19 cellular contexts compared by ENCODE assay signal in genomic region chr1:119962296-119962968, GRCh38.
DNase-seq lines count a peak whose midpoint lies in the region; ATAC-seq and TF ChIP-seq lines count a peak whose summit lies in the region.
"Had no signal": no experiment of that assay in that cellular context is flagged by ENCODE, and none has a peak within 500 bp of the region (broad histone marks: within the 10 kb centered on the region; RNA-seq: fewer than 3 reads in every experiment).

No MANE protein-coding gene starts in this region.

- TF ChIP-seq POLR2A in body of pancreas (IDR thresholded peaks at IDR 0.05) (no peak), right lobe of liver (IDR thresholded peaks at IDR 0.05) (no peak)

- TF ChIP-seq CTCF in body of pancreas (IDR thresholded peaks at IDR 0.05) (no peak), fibroblast of the aortic adventitia (IDR thresholded peaks at IDR 0.05; ENCODE audit: insufficient read depth, low read length) (no peak), right lobe of liver (IDR thresholded peaks at IDR 0.05) (no peak), thoracic aorta (IDR thresholded peaks at IDR 0.05) (no peak)

- H3K4me3 ChIP-seq in body of pancreas (no peak overlapping the region), fibroblast of the aortic adventitia (ENCODE audit: low read depth, low read length) (no peak overlapping the region), right lobe of liver (no peak overlapping the region), thoracic aorta (no peak overlapping the region)
- H3K4me3 ChIP-seq: adrenal gland, PC-9, SK-N-MC, vagina had no signal

- H3K27ac ChIP-seq in body of pancreas, result peak overlapping the region in 3 of 4 donors; percentile 35 to 40 (median 39)
- H3K27ac ChIP-seq in right lobe of liver, result peak overlapping the region; percentile 34 to 93 (median 88)
- H3K27ac ChIP-seq in thoracic aorta, result peak overlapping the region; percentile 57 to 65
- H3K27ac ChIP-seq: PC-9, SK-N-MC, vagina had no signal

- intact Hi-C loops in body of pancreas (cut with DNase I), result no loop called here
- intact Hi-C loops in right lobe of liver (cut with DNase I), result no loop called here

- no peaks in the 10 kb centered on the region for H3K9me3 ChIP-seq in body of pancreas
- H3K9me3 ChIP-seq in right lobe of liver, result no peaks in the 10 kb centered on the region
- H3K9me3 ChIP-seq in thoracic aorta, result no peaks in the 10 kb centered on the region
- H3K9me3 ChIP-seq: adrenal gland, vagina had no signal

- peaks cover 13% of the 10 kb centered on the region for H3K4me1 ChIP-seq in body of pancreas
- peaks cover 0 to 71% (median 25%) of the 10 kb centered on the region in 4 donors for H3K4me1 ChIP-seq in right lobe of liver
- peaks cover 64 to 95% of the 10 kb centered on the region in 2 donors for H3K4me1 ChIP-seq in thoracic aorta (ENCODE audit: control insufficient read depth in 1 of 2, low read depth in 2 of 2)

- DNase-seq in body of pancreas (no peak), fibroblast of the aortic adventitia (ENCODE audit: low read depth) (peak; percentile 70), right lobe of liver (no peak), thoracic aorta (ENCODE audit: low spot score) (no peak), NOMO-1 treated with DMSO at 0.1 percent for 48 hours (lab: John Stamatoyannopoulos, UW; ENCODE audit: unreplicated experiment) (no peak), COLO668 (lab: John Stamatoyannopoulos, UW; ENCODE audit: unreplicated experiment) (no peak)
- DNase-seq: adrenal gland; head of caudate nucleus; NCI-H1436 treated with DMSO at 0.1 percent for 48 hours; NCI-H2171 treated with DMSO at 0.1 percent for 48 hours; NCI-H774; PC-9; stimulated activated naive CD4-positive, alpha-beta T cell treated with Interleukin-2 at 50 U/mL for 16 hours; T-helper 9 cell had no signal

- H3K36me3 ChIP-seq in body of pancreas (replicated peaks in 1 of 2; ENCODE audit: insufficient read depth in 1 of 2, low read depth in 2 of 2) (peaks cover 3 to 15% of the 10 kb centered on the region in 2 donors), right lobe of liver (peaks cover 0 to 39% (median 8%) of the 10 kb centered on the region in 4 donors), thoracic aorta (peaks cover 17% of the 10 kb centered on the region)

- ATAC-seq in body of pancreas, result no peak
- peak; percentile 56 to 65 (median 60) for ATAC-seq in right lobe of liver
- ATAC-seq in thoracic aorta (ENCODE audit: insufficient number of reproducible peaks, low FRiP score, low read depth), result no peak
- ATAC-seq in GM19395 (IDR thresholded peaks at IDR 0.05; ENCODE audit: unreplicated experiment), result no peak
- ATAC-seq in GM21381 (IDR thresholded peaks at IDR 0.05; ENCODE audit: unreplicated experiment), result no peak
- ATAC-seq: activated CD4-positive, CD25-positive, alpha-beta regulatory T cell treated with anti-CD3 and anti-CD28 coated beads, Interleukin-2, amount 50 U/mL, for 24 hours had no signal

- 50 to 62% methylated on average over 5 of the region's 5 CpGs for WGBS in body of pancreas, 2 donors
- 27% methylated on average over 5 of the region's 5 CpGs for WGBS in right lobe of liver (ENCODE audit: insufficient coverage, low coverage, low lambda C conversion rate, missing lambda C conversion rate)

- no peaks in the 10 kb centered on the region for H3K27me3 ChIP-seq in body of pancreas
- no peaks in the 10 kb centered on the region for H3K27me3 ChIP-seq in right lobe of liver
- H3K27me3 ChIP-seq in thoracic aorta (replicated peaks; ENCODE audit: insufficient read depth), result no peaks in the 10 kb centered on the region
- H3K27me3 ChIP-seq: adrenal gland, vagina had no signal

Comparison
In these comparisons a context has a peak if more than half of its experiments do, and no peak if none do; other contexts are left out.
1. ATAC-seq: peak in right lobe of liver (4 of 4); none in body of pancreas (single experiment), thoracic aorta (single experiment), GM19395 (single experiment) and GM21381 (single experiment).
2. Peak in every context shown above with its lines, with median percentiles within 50 percentile points of each other: H3K27ac ChIP-seq.